In genomic region chr10:25349520-25349919, GRCh38 we compare ENCODE assay signal across 24 cellular contexts.
DNase-seq lines count a peak whose midpoint lies in the region; ATAC-seq, FAIRE-seq and TF ChIP-seq lines count a peak whose summit lies in the region.
"Had no signal": no experiment of that assay in that cellular context is flagged by ENCODE, and none has a peak within 500 bp of the region (broad histone marks: within the 10 kb centered on the region; RNA-seq: fewer than 3 reads in every experiment).

No MANE protein-coding gene starts in this region.

- BruUV-seq in HepG2 (replicated peaks; lab: Mats Ljungman, UMichigan) (no TSS peak), K562 (replicated peaks; lab: Mats Ljungman, UMichigan) (no TSS peak)

- H3K4me3 ChIP-seq in HepG2 (replicated peaks in 1 of 3; ENCODE audit: insufficient read depth in 1 of 3, low read depth in 2 of 3, low read length in 3 of 3), result no peak overlapping the region
- no peak overlapping the region for H3K4me3 ChIP-seq in right lobe of liver
- H3K4me3 ChIP-seq in K562, result no peak overlapping the region
- no peak overlapping the region for H3K4me3 ChIP-seq in prostate gland
- H3K4me3 ChIP-seq in adrenal gland, result no peak overlapping the region
- H3K4me3 ChIP-seq: BLaER1, GM12878 had no signal

- in situ Hi-C loops in HepG2 (cut with HindIII; ENCODE audit: extremely low pct_ligation_motif_present, low pct_unique_long_range_greater_than_20kb) (no loop called here), K562 (cut with MboI) (no loop called here)

- TF ChIP-seq EP300 in HepG2 (IDR thresholded peaks at IDR 0.05; ENCODE audit: low read depth in 2 of 2, low read length in 2 of 2), result no peak
- no peak for TF ChIP-seq EP300 in HepG2 (CRISPR knock-in tag; IDR thresholded peaks at IDR 0.05; ENCODE audit: borderline replicate concordance)
- TF ChIP-seq EP300 in K562 (IDR thresholded peaks at IDR 0.05; ENCODE audit: low read length), result no peak

- H3K4me2 ChIP-seq in HepG2 (ENCODE audit: low read depth, low read length) (no peak overlapping the region), K562 (ENCODE audit: insufficient read depth, low read length) (no peak overlapping the region)
- H3K4me2 ChIP-seq: BLaER1 had no signal

- no peaks in the 10 kb centered on the region for H3K79me2 ChIP-seq in HepG2 (ENCODE audit: insufficient read depth, low read length)
- no peaks in the 10 kb centered on the region for H3K79me2 ChIP-seq in K562 (ENCODE audit: control insufficient read depth, insufficient read depth, low read length)

- FAIRE-seq in HepG2 (lab: Jason Lieb, UNC), result no peak
- no peak for FAIRE-seq in K562 (lab: Jason Lieb, UNC)
- FAIRE-seq: GM12878, GM12892, GM18507 had no signal

- H3K27me3 ChIP-seq in HepG2 (ENCODE audit: control insufficient read depth in 1 of 2, insufficient read depth in 2 of 2, low read length in 2 of 2) (no peaks in the 10 kb centered on the region), right lobe of liver (no peaks in the 10 kb centered on the region), K562 (ENCODE audit: control insufficient read depth in 2 of 2, insufficient read depth in 2 of 2, low read length in 2 of 2) (no peaks in the 10 kb centered on the region), prostate gland (replicated peaks; ENCODE audit: insufficient read depth) (no peaks in the 10 kb centered on the region), adrenal gland (no peaks in the 10 kb centered on the region)
- H3K27me3 ChIP-seq: BE2C, BLaER1 had no signal

- H3K9me3 ChIP-seq in HepG2 (ENCODE audit: low read length), result no peaks in the 10 kb centered on the region; the same call in 1 of the 2 replicates
- no peaks in the 10 kb centered on the region for H3K9me3 ChIP-seq in right lobe of liver
- no peaks in the 10 kb centered on the region for H3K9me3 ChIP-seq in K562 (replicated peaks; ENCODE audit: control insufficient read depth, insufficient read depth, low read depth, low read length)
- H3K9me3 ChIP-seq in prostate gland, result no peaks in the 10 kb centered on the region
- H3K9me3 ChIP-seq in adrenal gland (replicated peaks in 1 of 3), result no peaks in the 10 kb centered on the region
- H3K9me3 ChIP-seq: BE2C, BLaER1 had no signal

- H4K20me1 ChIP-seq in HepG2 (ENCODE audit: insufficient read depth, low read length), result no peaks in the 10 kb centered on the region
- no peaks in the 10 kb centered on the region for H4K20me1 ChIP-seq in K562 (replicated peaks; ENCODE audit: control insufficient read depth, insufficient read depth, low read length)
- H4K20me1 ChIP-seq: BLaER1 had no signal

- DNase-seq in HepG2 (ENCODE audit: low spot score), result no peak
- no peak for DNase-seq in right lobe of liver
- no peak for DNase-seq in K562 (ENCODE audit: extremely low read depth in 1 of 4, low spot score in 3 of 4)
- DNase-seq in prostate gland (ENCODE audit: low spot score), result no peak
- DNase-seq in adrenal gland, result no peak
- DNase-seq: ACHN; BE2C; C1 segment of cervical spinal cord; CD4-positive, alpha-beta memory T cell; CD4-positive, CD25-positive, alpha-beta regulatory T cell; CD8-positive, alpha-beta memory T cell; COR-L47; DMS 273 treated with DMSO at 0.1 percent for 48 hours; DMS153; DMS53; DMS79; DND-41; EL; GDM1 had no signal

- TF ChIP-seq RAD21 in HepG2 (CRISPR knock-in tag; IDR thresholded peaks at IDR 0.05), result no peak
- TF ChIP-seq RAD21 in K562 (CRISPR knock-in tag; conservative IDR thresholded peaks at IDR 0.05 in 1 of 2, IDR thresholded peaks at IDR 0.05 in 1 of 2), result no peak

- 0% methylated on average over 3 of the region's 3 CpGs for WGBS in HepG2 (ENCODE audit: low lambda C conversion rate)
- whole genome bisulfite sequencing in right lobe of liver (ENCODE audit: insufficient coverage, low coverage, low lambda C conversion rate, missing lambda C conversion rate), result 47% methylated on average over 3 of the region's 3 CpGs
- WGBS in K562 (ENCODE audit: insufficient coverage, low coverage, missing lambda C conversion rate), result 4% methylated on average over 3 of the region's 3 CpGs
- WGBS in prostate gland, result 87% methylated on average over 3 of the region's 3 CpGs
- 69 to 86% (median 83%) methylated on average over 3 of the region's 3 CpGs for WGBS in adrenal gland, 4 donors

- H3K9ac ChIP-seq in HepG2 (ENCODE audit: insufficient read depth, low read depth, low read length) (no peak overlapping the region), K562 (ENCODE audit: insufficient read depth in 1 of 2, low read depth in 2 of 2, low read length in 2 of 2) (no peak overlapping the region)
- H3K9ac ChIP-seq: BLaER1 had no signal

- H3K36me3 ChIP-seq in HepG2 (replicated peaks in 1 of 2; ENCODE audit: control insufficient read depth in 1 of 2, insufficient read depth in 2 of 2, low read length in 2 of 2) (no peaks in the 10 kb centered on the region), right lobe of liver (no peaks in the 10 kb centered on the region), K562 (ENCODE audit: control insufficient read depth, insufficient read depth, low read length) (no peaks in the 10 kb centered on the region), prostate gland (no peaks in the 10 kb centered on the region), adrenal gland (replicated peaks in 1 of 2) (no peaks in the 10 kb centered on the region)
- H3K36me3 ChIP-seq: BE2C, BLaER1 had no signal

- H3K4me1 ChIP-seq in HepG2 (ENCODE audit: insufficient read depth, low read length) (no peaks in the 10 kb centered on the region), right lobe of liver (no peaks in the 10 kb centered on the region), K562 (replicated peaks in 1 of 2; ENCODE audit: control insufficient read depth in 2 of 2, insufficient read depth in 2 of 2, low read length in 2 of 2) (no peaks in the 10 kb centered on the region), prostate gland (replicated peaks) (no peaks in the 10 kb centered on the region), adrenal gland (replicated peaks in 1 of 2) (no peaks in the 10 kb centered on the region)
- H3K4me1 ChIP-seq: BE2C, BLaER1 had no signal

- TF ChIP-seq POLR2A in HepG2 (IDR thresholded peaks at IDR 0.05; ENCODE audit: insufficient read depth in 1 of 2, low read depth in 2 of 2, low read length in 2 of 2) (no peak), right lobe of liver (IDR thresholded peaks at IDR 0.05) (no peak), K562 (conservative IDR thresholded peaks at IDR 0.05) (no peak), prostate gland (IDR thresholded peaks at IDR 0.05) (no peak), adrenal gland (IDR thresholded peaks at IDR 0.05) (no peak)

- H3K27ac ChIP-seq in HepG2 (ENCODE audit: extremely low read length, insufficient read depth, low read length) (no peak overlapping the region), right lobe of liver (no peak overlapping the region), K562 (ENCODE audit: extremely low read depth, low read depth, low read length) (no peak overlapping the region), prostate gland (no peak overlapping the region), adrenal gland (no peak overlapping the region)
- H3K27ac ChIP-seq: 22Rv1, BLaER1 had no signal

- CTCF ChIA-PET in HepG2 (lab: Yijun Ruan, JAX; ENCODE audit: low intra/inter-chr PET ratio, low total read pairs), result no interaction called here
- CTCF ChIA-PET in K562 (lab: Yijun Ruan, JAX; ENCODE audit: low intra/inter-chr PET ratio), result no interaction called here

- ATAC-seq in HepG2 (no peak), right lobe of liver (no peak), K562 (no peak)
- ATAC-seq: GM12878 had no signal

- no peak overlapping the region for H2AFZ ChIP-seq in HepG2 (ENCODE audit: low read length)
- H2AFZ ChIP-seq in K562 (ENCODE audit: low read depth, low read length), result no peak overlapping the region

- POLR2A ChIA-PET in HepG2 (lab: Yijun Ruan, JAX), result no interaction called here
- POLR2A ChIA-PET in K562 (lab: Yijun Ruan, JAX), result no interaction called here

- H3K9me1 ChIP-seq in K562 (ENCODE audit: control insufficient read depth, insufficient read depth, low read length), result no peaks in the 10 kb centered on the region

- intact Hi-C loops in HepG2 (cut with micrococcal nuclease; ENCODE audit: unreplicated experiment), result no loop called here
- intact Hi-C loops in right lobe of liver (cut with DNase I), result no loop called here
- intact Hi-C loops in K562 (cut with micrococcal nuclease), result no loop called here
- intact Hi-C loops in prostate gland (cut with DNase I), result no loop called here
- intact Hi-C loops in adrenal gland (cut with DNase I), result no loop called here

- TF ChIP-seq CTCF in HepG2 (CRISPR knock-in tag; IDR thresholded peaks at IDR 0.05) (no peak), right lobe of liver (IDR thresholded peaks at IDR 0.05) (no peak), K562 (IDR thresholded peaks at IDR 0.05 in 2 of 3, conservative IDR thresholded peaks at IDR 0.05 in 1 of 3; ENCODE audit: insufficient read depth in 2 of 3, low read depth in 1 of 3, low read length in 3 of 3) (no peak), prostate gland (IDR thresholded peaks at IDR 0.05) (no peak), adrenal gland (IDR thresholded peaks at IDR 0.05) (no peak)

TF ChIP-seq in HepG2, 621 proteins besides CTCF, POLR2A, EP300 and RAD21:
- TF ChIP-seq CEBPB (IDR thresholded peaks at IDR 0.05; ENCODE audit: borderline replicate concordance, low read depth, low read length) (peak; percentile 79), ZNF263 (CRISPR knock-in tag; IDR thresholded peaks at IDR 0.05) (no peak)

TF ChIP-seq in K562, 482 proteins besides CTCF, POLR2A, EP300 and RAD21:
- TF ChIP-seq CEBPG (CRISPR knock-in tag; IDR thresholded peaks at IDR 0.05) (no peak), CEBPG (tag; conservative IDR thresholded peaks at IDR 0.05 in 1 of 2, IDR thresholded peaks at IDR 0.05 in 1 of 2) (peak; percentile 20 to 66; a peak in 2 of 4 replicates), CEBPB (tag; IDR thresholded peaks at IDR 0.05) (peak; percentile 59), ESRRA (IDR thresholded peaks at IDR 0.05; ENCODE audit: borderline replicate concordance, low read depth) (no peak)

Comparison
In these comparisons a context has a peak if more than half of its experiments do, and no peak if none do; other contexts are left out.
1. Of the 241 proteins assayed by ChIP-seq in both HepG2 and K562: peak only in HepG2: none; only in K562: CEBPG; in both: CEBPB; in neither: 239.